ENCODE assay signal across 1 cellular context in the genomic region with DNA sequence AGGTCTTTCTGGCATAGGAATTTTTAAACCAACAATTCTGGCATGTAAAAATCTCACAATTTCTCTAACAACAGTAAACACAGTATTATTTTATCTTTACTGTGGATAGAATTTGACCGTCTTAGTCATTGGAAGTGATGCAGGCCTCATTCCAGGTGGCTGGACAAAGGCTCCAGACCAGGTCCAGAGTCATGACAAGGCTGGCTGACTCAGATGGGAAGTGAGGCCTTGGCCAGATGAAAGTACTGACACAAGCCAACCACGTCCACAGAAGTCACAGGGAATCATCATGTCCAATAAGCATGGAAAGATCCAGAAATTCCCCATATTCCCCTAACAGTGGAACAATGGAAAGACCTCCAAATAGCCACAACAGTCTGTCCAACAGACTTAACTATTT.
TF ChIP-seq lines count a peak whose summit lies in the region.

No MANE protein-coding gene starts in this region.

TF ChIP-seq in HepG2, 621 proteins besides CTCF, POLR2A, EP300 and RAD21 (continued from another document):
- no peak for TF ChIP-seq TEAD3 (CRISPR knock-in tag; optimal IDR thresholded peaks at IDR 0.05; ENCODE audit: borderline replicate concordance)
- no peak for TF ChIP-seq RCOR2 (CRISPR knock-in tag; IDR thresholded peaks at IDR 0.05)
- TF ChIP-seq DRAP1 (CRISPR knock-in tag; IDR thresholded peaks at IDR 0.05) = no peak
- no peak for TF ChIP-seq MTA1 (CRISPR knock-in tag; IDR thresholded peaks at IDR 0.05; ENCODE audit: borderline replicate concordance)
- no peak for TF ChIP-seq MXD4 (CRISPR knock-in tag; IDR thresholded peaks at IDR 0.05)
- TF ChIP-seq NFE2L2 (IDR thresholded peaks at IDR 0.05; ENCODE audit: low read length) = no peak
- TF ChIP-seq IKZF1 (IDR thresholded peaks at IDR 0.05) = no peak
- TF ChIP-seq ZNF331 (CRISPR knock-in tag; IDR thresholded peaks at IDR 0.05) = no peak
- no peak for TF ChIP-seq GFI1 (CRISPR knock-in tag; IDR thresholded peaks at IDR 0.05; ENCODE audit: borderline replicate concordance)
- no peak for TF ChIP-seq TFAP4 (IDR thresholded peaks at IDR 0.05; ENCODE audit: borderline replicate concordance, low read depth)
- no peak for TF ChIP-seq JDP2 (CRISPR knock-in tag; IDR thresholded peaks at IDR 0.05; ENCODE audit: borderline replicate concordance)
- no peak for TF ChIP-seq ZSCAN12 (CRISPR knock-in tag; IDR thresholded peaks at IDR 0.05)
- TF ChIP-seq ZNF296 (CRISPR knock-in tag; conservative IDR thresholded peaks at IDR 0.05) = no peak
TF ChIP-seq in HepG2: peak in this region for 0.
